30 cellular contexts compared by ENCODE assay signal in the genomic region with DNA sequence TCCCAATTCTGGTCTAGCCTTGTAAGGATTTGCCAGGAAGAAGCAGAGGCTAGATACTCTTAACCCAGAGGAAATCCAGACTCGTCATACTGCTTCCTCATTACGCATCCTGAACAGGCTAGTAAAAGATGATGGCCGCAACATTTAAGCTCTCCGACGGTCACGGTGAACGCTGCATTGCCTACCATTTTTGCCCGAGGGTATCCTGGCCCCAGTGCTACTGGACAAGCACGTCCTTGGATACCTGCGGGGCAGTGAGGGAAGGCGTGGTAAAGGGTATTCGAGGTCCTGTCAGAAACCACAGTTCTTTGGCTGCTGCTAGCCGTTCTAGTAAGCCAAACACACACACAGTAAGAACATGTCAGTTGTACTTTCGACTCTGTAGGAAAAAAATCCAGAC.
"Had no signal": no experiment of that assay in that cellular context is flagged by ENCODE, and none has a peak within 500 bp of the region (broad histone marks: within the 10 kb centered on the region; RNA-seq: fewer than 3 reads in every experiment).

No MANE protein-coding gene starts in this region.

- DNase-seq: activated B cell treated with CpG ODN at 0.5 μM for 24 hours; activated CD4-positive, alpha-beta memory T cell treated with anti-CD3 and anti-CD28 coated beads for 36 hours; activated CD4-positive, alpha-beta T cell treated with anti-CD3 and anti-CD28 coated beads for 4 hours; activated CD4-positive, alpha-beta T cell treated with anti-CD3 and anti-CD28 coated beads, Interleukin-2, amount 10 ng/mL, durations not matched to agents 24 days and 14 days; activated CD4-positive, alpha-beta T cell treated with anti-CD3 and anti-CD28 coated beads, Interleukin-2, amount 50 U/mL, for 1 hour; activated CD4-positive, alpha-beta T cell treated with anti-CD3 and anti-CD28 coated beads, Interleukin-2, amount 50 U/mL, for 4 hours; activated CD4-positive, CD25-positive, alpha-beta regulatory T cell treated with anti-CD3 and anti-CD28 coated beads, Interleukin-2, amount 50 U/mL, for 72 hours; activated CD8-positive, alpha-beta memory T cell treated with anti-CD3 and anti-CD28 coated beads, Interleukin-2, amount 50 U/mL, for 4 hours; activated CD8-positive, alpha-beta T cell treated with anti-CD3 and anti-CD28 coated beads for 36 hours; activated effector memory CD4-positive, alpha-beta T cell treated with anti-CD3 and anti-CD28 coated beads, Interleukin-2, amount 50 U/mL, for 16 hours; activated gamma-delta T cell treated with Interleukin-2 at 50 U/mL for 16 hours; activated naive CD4-positive, alpha-beta T cell; activated naive CD4-positive, alpha-beta T cell treated with anti-CD3 and anti-CD28 coated beads for 36 hours; activated naive CD4-positive, alpha-beta T cell treated with anti-CD3 and anti-CD28 coated beads, Interleukin-2, amount 50 U/mL, for 16 hours; activated naive CD8-positive, alpha-beta T cell treated with anti-CD3 and anti-CD28 coated beads for 36 hours; activated T-cell treated with anti-CD3 and anti-CD28 coated beads, Interleukin-2, amount 50 U/mL, for 24 hours; activated T-cell treated with anti-CD3 and anti-CD28 coated beads, Interleukin-2, amount 50 U/mL, for 48 hours; adrenal gland; amniotic stem cell; aorta; body of pancreas; brain microvascular endothelial cell; central memory CD4-positive, alpha-beta T cell; T-helper 2 cell; T-helper 9 cell had no signal

- ATAC-seq: activated CD8-positive, alpha-beta T cell treated with anti-CD3 and anti-CD28 coated beads for 36 hours; activated naive CD4-positive, alpha-beta T cell treated with anti-CD3 and anti-CD28 coated beads, Interleukin-2, amount 50 U/mL, for 72 hours; body of pancreas had no signal

- H3K9me3 ChIP-seq: adrenal gland, body of pancreas, breast epithelium had no signal

- H3K27me3 ChIP-seq: adrenal gland, body of pancreas, brain microvascular endothelial cell, breast epithelium had no signal

- H3K4me1 Mint-ChIP-seq: activated CD4-positive, alpha-beta T cell treated with anti-CD3 and anti-CD28 coated beads, Interleukin-2, amount 10 ng/mL, durations not matched to agents 24 days and 14 days had no signal

- H3K9me3 Mint-ChIP-seq: activated B cell treated with CpG ODN at 0.5 μM for 24 hours; activated CD4-positive, alpha-beta memory T cell treated with anti-CD3 and anti-CD28 coated beads for 36 hours; activated CD4-positive, alpha-beta T cell treated with anti-CD3 and anti-CD28 coated beads, Interleukin-2, amount 10 ng/mL, durations not matched to agents 24 days and 14 days; activated CD8-positive, alpha-beta T cell treated with anti-CD3 and anti-CD28 coated beads for 36 hours; activated naive CD4-positive, alpha-beta T cell treated with anti-CD3 and anti-CD28 coated beads for 36 hours; activated naive CD4-positive, alpha-beta T cell treated with anti-CD3 and anti-CD28 coated beads, Interleukin-2, amount 50 U/mL, for 72 hours; activated naive CD8-positive, alpha-beta T cell treated with anti-CD3 and anti-CD28 coated beads for 36 hours; activated T-cell treated with anti-CD3 and anti-CD28 coated beads, Interleukin-2, amount 50 U/mL, for 24 hours; T-helper 1 cell treated with Interleukin-12 subunit alpha and Interleukin-12 subunit beta and Interleukin-4 antibody, amounts not matched to agents 30 μg/mL and 1 μg/mL, for 36 hours; T-helper 2 cell treated with Interferon-gamma antibody and Interleukin-4, amounts not matched to agents 5 μg/mL and 100 μg/mL, for 36 hours had no signal

- H3K36me3 ChIP-seq: breast epithelium had no signal

- H3K27ac ChIP-seq: adrenal gland, body of pancreas, brain microvascular endothelial cell, breast epithelium, VCaP had no signal

- H3K4me3 ChIP-seq: adrenal gland, body of pancreas, breast epithelium had no signal

- H3K27me3 Mint-ChIP-seq: activated B cell treated with CpG ODN at 0.5 μM for 24 hours; activated CD4-positive, alpha-beta memory T cell treated with anti-CD3 and anti-CD28 coated beads for 36 hours; activated CD4-positive, alpha-beta T cell treated with anti-CD3 and anti-CD28 coated beads, Interleukin-2, amount 10 ng/mL, durations not matched to agents 24 days and 14 days; activated CD8-positive, alpha-beta T cell treated with anti-CD3 and anti-CD28 coated beads for 36 hours; activated naive CD8-positive, alpha-beta T cell treated with anti-CD3 and anti-CD28 coated beads for 36 hours; activated T-cell treated with anti-CD3 and anti-CD28 coated beads, Interleukin-2, amount 50 U/mL, for 24 hours had no signal

- H3K27ac Mint-ChIP-seq: activated B cell treated with CpG ODN at 0.5 μM for 24 hours; activated CD4-positive, alpha-beta memory T cell treated with anti-CD3 and anti-CD28 coated beads for 36 hours; activated CD4-positive, alpha-beta T cell treated with anti-CD3 and anti-CD28 coated beads, Interleukin-2, amount 10 ng/mL, durations not matched to agents 24 days and 14 days; activated CD8-positive, alpha-beta T cell treated with anti-CD3 and anti-CD28 coated beads for 36 hours; activated naive CD4-positive, alpha-beta T cell treated with anti-CD3 and anti-CD28 coated beads for 36 hours; activated naive CD8-positive, alpha-beta T cell treated with anti-CD3 and anti-CD28 coated beads for 36 hours; activated T-cell treated with anti-CD3 and anti-CD28 coated beads, Interleukin-2, amount 50 U/mL, for 24 hours; T-helper 1 cell treated with Interleukin-12 subunit alpha and Interleukin-12 subunit beta and Interleukin-4 antibody, amounts not matched to agents 30 μg/mL and 1 μg/mL, for 36 hours; T-helper 2 cell treated with Interferon-gamma antibody and Interleukin-4, amounts not matched to agents 5 μg/mL and 100 μg/mL, for 36 hours had no signal

- H3K4me1 ChIP-seq: adrenal gland, body of pancreas, breast epithelium had no signal

- H3K4me3 Mint-ChIP-seq: activated B cell treated with CpG ODN at 0.5 μM for 24 hours; activated CD4-positive, alpha-beta memory T cell treated with anti-CD3 and anti-CD28 coated beads for 36 hours; activated CD4-positive, alpha-beta T cell treated with anti-CD3 and anti-CD28 coated beads, Interleukin-2, amount 10 ng/mL, durations not matched to agents 24 days and 14 days; activated CD8-positive, alpha-beta T cell treated with anti-CD3 and anti-CD28 coated beads for 36 hours; activated naive CD4-positive, alpha-beta T cell treated with anti-CD3 and anti-CD28 coated beads for 36 hours; activated naive CD8-positive, alpha-beta T cell treated with anti-CD3 and anti-CD28 coated beads for 36 hours; activated T-cell treated with anti-CD3 and anti-CD28 coated beads, Interleukin-2, amount 50 U/mL, for 24 hours; T-helper 1 cell treated with Interleukin-12 subunit alpha and Interleukin-12 subunit beta and Interleukin-4 antibody, amounts not matched to agents 30 μg/mL and 1 μg/mL, for 36 hours; T-helper 2 cell treated with Interferon-gamma antibody and Interleukin-4, amounts not matched to agents 5 μg/mL and 100 μg/mL, for 36 hours had no signal
